ENCODE assay signal across 8 cellular contexts in genomic region chr14:24145700-24146621, GRCh38. TPM values are rescaled to one million over a fixed set of nuclear protein-coding genes. Genes with fewer than 3 reads are reported as not detected.
A peak's percentile ranks its signal among the peaks of the same experiment; 100 is the strongest.
DNase-seq lines count a peak whose midpoint lies in the region; ATAC-seq and TF ChIP-seq lines count a peak whose summit lies in the region.

Gene PSME2 (minus strand): TSS chr14:24146610. CDS start chr14:24146581, 29 bp downstream.

- H3K36me3 Mint-ChIP-seq in activated T-cell treated with anti-CD3 and anti-CD28 coated beads, Interleukin-2, amount 50 U/mL, for 4 hours (ENCODE audit: insufficient read depth) = peaks cover 42% of the 10 kb centered on the region
- H3K36me3 Mint-ChIP-seq in neural crest cell (ENCODE audit: low read depth) = no peaks in the 10 kb centered on the region

- TF ChIP-seq CTCF in SU-DHL-6 (IDR thresholded peaks at IDR 0.05; ENCODE audit: insufficient read depth, low read length, poor library complexity, severe bottlenecking) (no peak), fibroblast of lung (conservative IDR thresholded peaks at IDR 0.05 in 1 of 2, IDR thresholded peaks at IDR 0.05 in 1 of 2; ENCODE audit: low read depth in 1 of 2, low read length in 2 of 2) (no peak), neural crest cell (conservative IDR thresholded peaks at IDR 0.05) (no peak)

- H3K9me3 ChIP-seq in SU-DHL-6 (ENCODE audit: insufficient read depth, low read length) (no peaks in the 10 kb centered on the region), fibroblast of lung (ENCODE audit: control insufficient read depth, insufficient read depth, low read depth, low read length) (no peaks in the 10 kb centered on the region)

- H3K27ac ChIP-seq in SU-DHL-6 (ENCODE audit: low read depth, low read length) (peak within 1 kb of the TSS; percentile 81), fibroblast of lung (ENCODE audit: insufficient read depth, low read length) (peak within 1 kb of the TSS; percentile 79)

- H2AFZ ChIP-seq in SU-DHL-6 (ENCODE audit: low read depth, low read length, severe bottlenecking) (peak within 1 kb of the TSS; percentile 31), fibroblast of lung (ENCODE audit: low read length) (peak within 1 kb of the TSS; percentile 76)

- no peaks in the 10 kb centered on the region for H3K9me3 Mint-ChIP-seq in activated T-cell treated with anti-CD3 and anti-CD28 coated beads, Interleukin-2, amount 50 U/mL, for 4 hours
- H3K9me3 Mint-ChIP-seq in neural crest cell = no peaks in the 10 kb centered on the region

- H3K4me2 ChIP-seq in SU-DHL-6 (ENCODE audit: low read depth, low read length, poor library complexity, severe bottlenecking) (peak within 1 kb of the TSS; percentile 96), fibroblast of lung (ENCODE audit: extremely low read depth, insufficient read depth, low read length) (peak within 1 kb of the TSS; percentile 86)

- H4K20me1 ChIP-seq in SU-DHL-6 (ENCODE audit: low read depth, low read length) = no peaks in the 10 kb centered on the region
- no peaks in the 10 kb centered on the region for H4K20me1 ChIP-seq in fibroblast of lung (ENCODE audit: control insufficient read depth, extremely low read depth, insufficient read depth, low read length)

- peak within 1 kb of the TSS; percentile 98 for H3K4me3 Mint-ChIP-seq in activated T-cell treated with anti-CD3 and anti-CD28 coated beads, Interleukin-2, amount 50 U/mL, for 4 hours
- peak within 1 kb of the TSS; percentile 99 for H3K4me3 Mint-ChIP-seq in neural crest cell

- DNase-seq in activated T-cell treated with anti-CD3 and anti-CD28 coated beads, Interleukin-2, amount 50 U/mL, for 4 hours = no peak
- DNase-seq in activated T-cell treated with anti-CD3 and anti-CD28 coated beads, Interleukin-2, amount 50 U/mL, for 1 hour = no peak
- DNase-seq in fibroblast of lung (ENCODE audit: low read depth in 2 of 2) (peak in 1 of 2 donors; percentile 75), neural crest cell (ENCODE audit: low read depth, low spot score) (no peak), DMS153 treated with DMSO at 0.1 percent for 48 hours (lab: John Stamatoyannopoulos, UW; ENCODE audit: unreplicated experiment) (no peak), AG08395 (ENCODE audit: low spot score) (no peak), HPDE6-E6E7 (ENCODE audit: extremely low spot score) (no peak)

- H3K27me3 Mint-ChIP-seq in activated T-cell treated with anti-CD3 and anti-CD28 coated beads, Interleukin-2, amount 50 U/mL, for 4 hours (ENCODE audit: low read depth) = no peaks in the 10 kb centered on the region
- no peaks in the 10 kb centered on the region for H3K27me3 Mint-ChIP-seq in neural crest cell (ENCODE audit: low read depth)

- H3K4me1 Mint-ChIP-seq in activated T-cell treated with anti-CD3 and anti-CD28 coated beads, Interleukin-2, amount 50 U/mL, for 4 hours (ENCODE audit: low read depth) = peaks cover 62% of the 10 kb centered on the region
- peaks cover 31% of the 10 kb centered on the region for H3K4me1 Mint-ChIP-seq in neural crest cell

- no peak for ATAC-seq in activated T-cell treated with anti-CD3 and anti-CD28 coated beads, Interleukin-2, amount 50 U/mL, for 4 hours

- H3K4me1 ChIP-seq in fibroblast of lung (ENCODE audit: control insufficient read depth, extremely low read depth, insufficient read depth, low read length) = peaks cover 10% of the 10 kb centered on the region

- H3F3A ChIP-seq in SU-DHL-6 (ENCODE audit: insufficient read depth) = peaks cover 10% of the 10 kb centered on the region; the same call in 1 of the 2 replicates

- H3K9ac ChIP-seq in SU-DHL-6 (ENCODE audit: low read length) (peak within 1 kb of the TSS; percentile 91), fibroblast of lung (ENCODE audit: insufficient read depth, low read length) (peak within 1 kb of the TSS; percentile 76)

- no peaks in the 10 kb centered on the region for H3K9me2 ChIP-seq in SU-DHL-6 (replicated peaks; ENCODE audit: insufficient read depth, low read length)

- H3K36me3 ChIP-seq in SU-DHL-6 (ENCODE audit: low read length) = 0 out of 2 replicates have a peak, but pooled peaks cover 6% of the 10 kb centered on the region
- peaks cover 13% of the 10 kb centered on the region for H3K36me3 ChIP-seq in fibroblast of lung (ENCODE audit: control insufficient read depth, insufficient read depth, low read length)

- H3K27me3 ChIP-seq in SU-DHL-6 (ENCODE audit: low read length) (no peaks in the 10 kb centered on the region), fibroblast of lung (ENCODE audit: control insufficient read depth, insufficient read depth, low read length) (no peaks in the 10 kb centered on the region)

- H3K27ac Mint-ChIP-seq in neural crest cell (ENCODE audit: unreplicated experiment) = peak within 1 kb of the TSS; percentile 91

- H3K4me3 ChIP-seq in SU-DHL-6 (ENCODE audit: insufficient read depth, low read length, poor library complexity, severe bottlenecking) = peak within 1 kb of the TSS; percentile 95
- peak within 1 kb of the TSS; percentile 87 to 98 (median 94) for H3K4me3 ChIP-seq in fibroblast of lung (replicated peaks in 1 of 4; ENCODE audit: control extremely low read depth in 1 of 4, insufficient read depth in 1 of 4, low read depth in 3 of 4, low read length in 4 of 4)

- H3K79me2 ChIP-seq in SU-DHL-6 (ENCODE audit: insufficient read depth, low read length) (peaks cover 26% of the 10 kb centered on the region), fibroblast of lung (ENCODE audit: control insufficient read depth, insufficient read depth, low read length) (peaks cover 35% of the 10 kb centered on the region)

RNA-seq across cellular contexts. Expression of gene PSME2, which starts in this region (rescaled TPM):
- total RNA-seq in activated T-cell treated with anti-CD3 and anti-CD28 coated beads, Interleukin-2, amount 50 U/mL, for 4 hours = 100 to 1,000 TPM; 433 to 479 (median 471) TPM
- total RNA-seq in fibroblast of lung = 82.7 and 148 TPM in 2 replicates
- polyA plus RNA-seq in fibroblast of lung = 132 and 175 TPM in 2 replicates
- polyA plus RNA-seq in fibroblast of lung (2012) = 219 and 238 TPM in 2 replicates
- polyA minus RNA-seq in fibroblast of lung (ENCODE audit: low replicate concordance) = 45.8 and 77.6 TPM in 2 replicates
- 125 and 131 TPM in 2 replicates for total RNA-seq in neural crest cell
